7 cellular contexts compared by ENCODE assay signal in genomic region chr15:64067564-64068030, GRCh38. TPM values are rescaled to one million over a fixed set of nuclear protein-coding genes. Genes with fewer than 3 reads are reported as not detected.
DNase-seq lines count a peak whose midpoint lies in the region; ATAC-seq, FAIRE-seq and TF ChIP-seq lines count a peak whose summit lies in the region.

No MANE protein-coding gene starts in this region.

- ATAC-seq in activated naive CD8-positive, alpha-beta T cell treated with anti-CD3 and anti-CD28 coated beads, Interleukin-2, amount 50 U/mL, for 24 hours, result peak; percentile 88
- ATAC-seq in left cardiac atrium (peak; percentile 74 to 75), HG02973 (IDR thresholded peaks at IDR 0.05; ENCODE audit: unreplicated experiment) (no peak)

- H3K36me3 Mint-ChIP-seq in activated naive CD8-positive, alpha-beta T cell treated with anti-CD3 and anti-CD28 coated beads, Interleukin-2, amount 50 U/mL, for 24 hours (ENCODE audit: low read depth), result peaks cover 3% of the 10 kb centered on the region

- DNase-seq in GM12891 (ENCODE audit: insufficient read length, low spot score), result peak; percentile 39
- DNase-seq in MV-4-11 (lab: John Stamatoyannopoulos, UW), result peak; percentile 73
- peak; percentile 72 for DNase-seq in activated naive CD8-positive, alpha-beta T cell treated with anti-CD3 and anti-CD28 coated beads, Interleukin-2, amount 50 U/mL, for 24 hours
- DNase-seq in left cardiac atrium, result peak; percentile 58
- DNase-seq in retina, result peak; percentile 86

- H3K9me3 ChIP-seq in SU-DHL-6 (ENCODE audit: insufficient read depth, low read length), result no peaks in the 10 kb centered on the region

- no peak overlapping the region for H3K4me2 ChIP-seq in SU-DHL-6 (ENCODE audit: low read depth, low read length, poor library complexity, severe bottlenecking)

- no peak overlapping the region for H3K27ac Mint-ChIP-seq in activated naive CD8-positive, alpha-beta T cell treated with anti-CD3 and anti-CD28 coated beads, Interleukin-2, amount 50 U/mL, for 24 hours

- H3K79me2 ChIP-seq in SU-DHL-6 (ENCODE audit: insufficient read depth, low read length), result no peaks in the 10 kb centered on the region

- H3K36me3 ChIP-seq in SU-DHL-6 (ENCODE audit: low read length), result 0 out of 2 replicates have a peak, but pooled peaks cover 4% of the 10 kb centered on the region

- no peaks in the 10 kb centered on the region for H3K9me2 ChIP-seq in SU-DHL-6 (replicated peaks; ENCODE audit: insufficient read depth, low read length)

- H3K4me1 Mint-ChIP-seq in activated naive CD8-positive, alpha-beta T cell treated with anti-CD3 and anti-CD28 coated beads, Interleukin-2, amount 50 U/mL, for 24 hours, result peaks cover 6% of the 10 kb centered on the region

- H3K4me3 Mint-ChIP-seq in activated naive CD8-positive, alpha-beta T cell treated with anti-CD3 and anti-CD28 coated beads, Interleukin-2, amount 50 U/mL, for 24 hours, result no peak overlapping the region

- no peak for TF ChIP-seq POLR2A in GM12891 (IDR thresholded peaks at IDR 0.05; ENCODE audit: low read depth, low read length)

- no peak overlapping the region for H3K27ac ChIP-seq in SU-DHL-6 (ENCODE audit: low read depth, low read length)

- H3K27me3 Mint-ChIP-seq in activated naive CD8-positive, alpha-beta T cell treated with anti-CD3 and anti-CD28 coated beads, Interleukin-2, amount 50 U/mL, for 24 hours, result no peaks in the 10 kb centered on the region

- no peaks in the 10 kb centered on the region for H4K20me1 ChIP-seq in SU-DHL-6 (ENCODE audit: low read depth, low read length)

- intact Hi-C loops in left cardiac atrium (cut with DNase I), result loop anchor here (2.0 to 10.0 kb wide), 4 partner anchors 175 to 453 kb away; no protein-coding TSS in a partner anchor

- H3K27me3 ChIP-seq in SU-DHL-6 (ENCODE audit: low read length), result no peaks in the 10 kb centered on the region

- peak; percentile 81 for FAIRE-seq in GM12891 (lab: Jason Lieb, UNC)

- H3K9ac ChIP-seq in SU-DHL-6 (ENCODE audit: low read length), result no peak overlapping the region

- no peaks in the 10 kb centered on the region for H3F3A ChIP-seq in SU-DHL-6 (ENCODE audit: insufficient read depth)

- no peak overlapping the region for H2AFZ ChIP-seq in SU-DHL-6 (ENCODE audit: low read depth, low read length, severe bottlenecking)

- TF ChIP-seq CTCF in SU-DHL-6 (IDR thresholded peaks at IDR 0.05; ENCODE audit: insufficient read depth, low read length, poor library complexity, severe bottlenecking), result peak; percentile 39

- H3K4me3 ChIP-seq in SU-DHL-6 (ENCODE audit: insufficient read depth, low read length, poor library complexity, severe bottlenecking), result no peak overlapping the region

- no peaks in the 10 kb centered on the region for H3K9me3 Mint-ChIP-seq in activated naive CD8-positive, alpha-beta T cell treated with anti-CD3 and anti-CD28 coated beads, Interleukin-2, amount 50 U/mL, for 24 hours

TF ChIP-seq in GM12891, 5 proteins besides CTCF, POLR2A, EP300 and RAD21:
- TF ChIP-seq POLR2AphosphoS5 (IDR thresholded peaks at IDR 0.05; ENCODE audit: low read depth, low read length) (no peak), PAX5 (IDR thresholded peaks at IDR 0.05; ENCODE audit: insufficient read depth, low read length, severe bottlenecking) (no peak), TAF1 (IDR thresholded peaks at IDR 0.05; ENCODE audit: low read depth, low read length) (no peak), SPI1 (IDR thresholded peaks at IDR 0.05; ENCODE audit: low read depth, low read length) (no peak), POU2F2 (IDR thresholded peaks at IDR 0.05; ENCODE audit: low read depth, low read length) (no peak)

RNA-seq across cellular contexts. Expression of gene DAPK2, which starts 21.3 kb away (rescaled TPM):
- 6.0 TPM for polyA plus RNA-seq in GM12891 (2012; ENCODE audit: low read depth, missing spikeins)
- 10 to 100 TPM; 72.5 to 94.9 TPM for total RNA-seq in left cardiac atrium

RNA-seq across cellular contexts. Expression of gene CIAO2A, which starts 26.0 kb away (rescaled TPM):
- 117 TPM for polyA plus RNA-seq in GM12891 (2012; ENCODE audit: low read depth, missing spikeins)
- total RNA-seq in left cardiac atrium, result 10 to 100 TPM; 49.1 to 55.2 TPM

RNA-seq across cellular contexts. Expression of gene SNX1, which starts 28.2 kb away (rescaled TPM):
- polyA plus RNA-seq in GM12891 (2012; ENCODE audit: low read depth, missing spikeins), result 63.0 TPM
- 100 to 1,000 TPM in 1 of 2 donors, 10 to 100 TPM in 1; 92.7 to 108 TPM for total RNA-seq in left cardiac atrium
